Comparison of ENCODE assay signal across 11 cellular contexts in genomic region chr19:40417714-40417996, GRCh38. TPM values are rescaled to one million over a fixed set of nuclear protein-coding genes. Genes with fewer than 3 reads are reported as not detected.
DNase-seq lines count a peak whose midpoint lies in the region; ATAC-seq and TF ChIP-seq lines count a peak whose summit lies in the region.
"Had no signal": no experiment of that assay in that cellular context is flagged by ENCODE, and none has a peak within 500 bp of the region (broad histone marks: within the 10 kb centered on the region; RNA-seq: fewer than 3 reads in every experiment).

No MANE protein-coding gene starts in this region.

- no peaks in the 10 kb centered on the region for H3K9me3 Mint-ChIP-seq in MCF 10A (ENCODE audit: unreplicated experiment)
- H3K9me3 Mint-ChIP-seq in natural killer cell treated with Interleukin-12 subunit alpha and Interleukin-12 subunit beta and Interleukin-15 and Interleukin-18, amount 100 ng/mL, for 72 hours: no peaks in the 10 kb centered on the region

- H3K4me3 Mint-ChIP-seq in MCF 10A (ENCODE audit: unreplicated experiment): no peak overlapping the region
- H3K4me3 Mint-ChIP-seq in natural killer cell treated with Interleukin-12 subunit alpha and Interleukin-12 subunit beta and Interleukin-15 and Interleukin-18, amount 100 ng/mL, for 72 hours: peak overlapping the region; percentile 6
- H3K4me3 Mint-ChIP-seq: activated naive CD8-positive, alpha-beta T cell had no signal

- CTCF ChIA-PET in MCF 10A (lab: Yijun Ruan, JAX): interaction anchor here (0.9 to 1.7 kb wide), 2 partner anchors 8 to 15 kb away, joined by 7 read pairs; partner anchors contain the start of gene SERTAD1
- CTCF ChIA-PET in mammary epithelial cell (lab: Charles Lee; ENCODE audit: low non-redundant PET): no interaction called here

- H3K4me3 ChIP-seq in mammary epithelial cell (replicated peaks in 1 of 3; ENCODE audit: insufficient read depth in 1 of 3, low read depth in 2 of 3, low read length in 3 of 3) (no peak overlapping the region), duodenal mucosa (ENCODE audit: low read depth in 1 of 2, low read length in 2 of 2) (no peak overlapping the region), upper lobe of left lung (no peak overlapping the region)

- peaks cover 9% of the 10 kb centered on the region for H3K79me2 ChIP-seq in mammary epithelial cell (ENCODE audit: insufficient read depth, low read length)

- H3K4me1 Mint-ChIP-seq in MCF 10A (ENCODE audit: insufficient read depth, unreplicated experiment): peaks cover 12% of the 10 kb centered on the region
- H3K4me1 Mint-ChIP-seq in natural killer cell treated with Interleukin-12 subunit alpha and Interleukin-12 subunit beta and Interleukin-15 and Interleukin-18, amount 100 ng/mL, for 72 hours (ENCODE audit: low read depth in 2 of 2): peaks cover 42 to 51% of the 10 kb centered on the region in 2 donors

- H3K27ac ChIP-seq in mammary epithelial cell (ENCODE audit: insufficient read depth, low read depth, low read length): no peak overlapping the region
- peak overlapping the region; percentile 65 for H3K27ac ChIP-seq in duodenal mucosa (ENCODE audit: low read depth, low read length)
- peak overlapping the region; percentile 68 to 100 (median 90) for H3K27ac ChIP-seq in upper lobe of left lung
- H3K27ac ChIP-seq: epithelial cell of prostate had no signal

- H3K9me3 ChIP-seq in mammary epithelial cell (replicated peaks; ENCODE audit: insufficient read depth, low read length) (no peaks in the 10 kb centered on the region), duodenal mucosa (ENCODE audit: control insufficient read depth in 1 of 2, low read length in 2 of 2) (no peaks in the 10 kb centered on the region), upper lobe of left lung (no peaks in the 10 kb centered on the region)

- in situ Hi-C loops in mammary epithelial cell (cut with MboI; ENCODE audit: low sequenced_read_pairs in 2 of 2): no loop called here

- no peaks in the 10 kb centered on the region for H4K20me1 ChIP-seq in mammary epithelial cell (ENCODE audit: insufficient read depth, low read length)

- WGBS in mammary epithelial cell (ENCODE audit: low coverage, missing lambda C conversion rate): 100% methylated on average over 4 of the region's 4 CpGs
- 56 to 61% methylated on average over 4 of the region's 4 CpGs for WGBS in upper lobe of left lung, 2 donors

- no peaks in the 10 kb centered on the region for H3K36me3 ChIP-seq in mammary epithelial cell (ENCODE audit: insufficient read depth, low read length)
- peaks cover 3 to 5% of the 10 kb centered on the region in 2 donors for H3K36me3 ChIP-seq in duodenal mucosa (ENCODE audit: control insufficient read depth in 1 of 2, insufficient read depth in 2 of 2, low read length in 2 of 2)
- peaks cover 3 to 12% (median 5%) of the 10 kb centered on the region in 4 donors for H3K36me3 ChIP-seq in upper lobe of left lung

- H3K4me1 ChIP-seq in mammary epithelial cell (ENCODE audit: insufficient read depth, low read length) (peaks cover 32% of the 10 kb centered on the region), duodenal mucosa (ENCODE audit: control insufficient read depth in 1 of 2, insufficient read depth in 2 of 2, low read length in 2 of 2) (peaks cover 22 to 26% of the 10 kb centered on the region in 2 donors), upper lobe of left lung (peaks cover 53 to 75% (median 70%) of the 10 kb centered on the region in 4 donors)

- DNase-seq in MCF 10A (ENCODE audit: unreplicated experiment) (no peak), mammary epithelial cell (no peak), upper lobe of left lung (no peak), NCI-H524 treated with DMSO at 0.1 percent for 48 hours (lab: John Stamatoyannopoulos, UW) (no peak)
- DNase-seq in natural killer cell treated with Interleukin-12 subunit alpha and Interleukin-12 subunit beta and Interleukin-15 and Interleukin-18, amount 100 ng/mL, for 72 hours (ENCODE audit: low spot score): no peak
- DNase-seq: Karpas-422 had no signal

- no peak overlapping the region for H2AFZ ChIP-seq in mammary epithelial cell (ENCODE audit: low read depth, low read length)

- no peak overlapping the region for H3K4me2 ChIP-seq in mammary epithelial cell (ENCODE audit: insufficient read depth, low read depth, low read length)

- intact Hi-C loops in MCF 10A (cut with micrococcal nuclease) (no loop called here), mammary epithelial cell (cut with micrococcal nuclease) (no loop called here)

- peak overlapping the region; percentile 49 for H3K27ac Mint-ChIP-seq in MCF 10A (ENCODE audit: low read depth, unreplicated experiment)
- H3K27ac Mint-ChIP-seq in natural killer cell treated with Interleukin-12 subunit alpha and Interleukin-12 subunit beta and Interleukin-15 and Interleukin-18, amount 100 ng/mL, for 72 hours: peak overlapping the region; percentile 47 to 64
- H3K27ac Mint-ChIP-seq: activated naive CD8-positive, alpha-beta T cell had no signal

- POLR2A ChIA-PET in MCF 10A (lab: Yijun Ruan, JAX): interaction anchor here (0.7 to 1.3 kb wide), 2 partner anchors 9 to 63 kb away, joined by 3 to 5 read pairs; no protein-coding TSS in a partner anchor

- H3K36me3 Mint-ChIP-seq in MCF 10A (ENCODE audit: insufficient read depth, unreplicated experiment): peaks cover 14% of the 10 kb centered on the region
- no peaks in the 10 kb centered on the region for H3K36me3 Mint-ChIP-seq in natural killer cell treated with Interleukin-12 subunit alpha and Interleukin-12 subunit beta and Interleukin-15 and Interleukin-18, amount 100 ng/mL, for 72 hours
- H3K36me3 Mint-ChIP-seq: activated naive CD8-positive, alpha-beta T cell had no signal

- no TSS peak for BruUV-seq in MCF 10A (replicated peaks; lab: Mats Ljungman, UMichigan)
- no TSS peak for BruUV-seq in mammary epithelial cell (replicated peaks; lab: Mats Ljungman, UMichigan)

- H3K9ac ChIP-seq in mammary epithelial cell (ENCODE audit: insufficient read depth, low read length): no peak overlapping the region
- no peak overlapping the region for H3K9ac ChIP-seq in duodenal mucosa (ENCODE audit: low read depth in 1 of 2, low read length in 2 of 2)

- ATAC-seq in natural killer cell treated with Interleukin-12 subunit alpha and Interleukin-12 subunit beta and Interleukin-15 and Interleukin-18, amount 100 ng/mL, for 72 hours: no peak
- ATAC-seq in upper lobe of left lung (ENCODE audit: low FRiP score in 2 of 2): no peak
- no peak for ATAC-seq in HG02970 (IDR thresholded peaks at IDR 0.05; ENCODE audit: low FRiP score, unreplicated experiment)
- ATAC-seq in HG03025 (IDR thresholded peaks at IDR 0.05; ENCODE audit: low FRiP score, unreplicated experiment): no peak

- TF ChIP-seq CTCF in MCF 10A (IDR thresholded peaks at IDR 0.05; ENCODE audit: unreplicated experiment) (no peak), mammary epithelial cell (conservative IDR thresholded peaks at IDR 0.05 in 1 of 2, IDR thresholded peaks at IDR 0.05 in 1 of 2; ENCODE audit: extremely low read depth in 1 of 2, insufficient read depth in 1 of 2, low read depth in 1 of 2, low read length in 2 of 2) (no peak), upper lobe of left lung (IDR thresholded peaks at IDR 0.05) (no peak)

- TF ChIP-seq EP300 in upper lobe of left lung (IDR thresholded peaks at IDR 0.05): no peak

- no peaks in the 10 kb centered on the region for H3K27me3 ChIP-seq in mammary epithelial cell (ENCODE audit: insufficient read depth, low read length)
- H3K27me3 ChIP-seq in duodenal mucosa (ENCODE audit: control insufficient read depth in 1 of 2, insufficient read depth in 2 of 2, low read length in 2 of 2): no peaks in the 10 kb centered on the region
- H3K27me3 ChIP-seq in upper lobe of left lung: no peaks in the 10 kb centered on the region

- no peak for TF ChIP-seq POLR2A in upper lobe of left lung (IDR thresholded peaks at IDR 0.05)

- dilution Hi-C loops in mammary epithelial cell (cut with HindIII; ENCODE audit: low sequenced_read_pairs): loop anchor here (5.0 kb wide), 1 partner anchor 50 kb away; the partner anchor contains the start of genes BLVRB and SPTBN4

- H3K27me3 Mint-ChIP-seq in MCF 10A (ENCODE audit: insufficient read depth, unreplicated experiment): no peaks in the 10 kb centered on the region
- H3K27me3 Mint-ChIP-seq in natural killer cell treated with Interleukin-12 subunit alpha and Interleukin-12 subunit beta and Interleukin-15 and Interleukin-18, amount 100 ng/mL, for 72 hours: peaks cover 0 to 3% of the 10 kb centered on the region in 2 donors
- H3K27me3 Mint-ChIP-seq: activated naive CD8-positive, alpha-beta T cell had no signal

RNA-seq across cellular contexts. Expression of gene PRX, which starts 4.5 kb away (rescaled TPM):
- total RNA-seq in MCF 10A (2022) (2.1 and 2.4 TPM in 2 replicates), mammary epithelial cell (1 to 10 TPM; 1.7 to 2.3 TPM), upper lobe of left lung (100 to 1,000 TPM in 1 of 6 donors, 10 to 100 TPM in 5; 30.1 to 146 (median 51.5) TPM)
- polyA plus RNA-seq in mammary epithelial cell: 0.42 TPM
- 0.10 TPM for polyA minus RNA-seq in mammary epithelial cell
- total RNA-seq in natural killer cell treated with Interleukin-12 subunit alpha and Interleukin-12 subunit beta and Interleukin-15 and Interleukin-18, amount 100 ng/mL, for 72 hours: under 1 TPM; 0.48 to 0.78 TPM

RNA-seq across cellular contexts. Expression of gene SERTAD1, which starts 8.1 kb away (rescaled TPM):
- total RNA-seq in MCF 10A (2022): 16.2 and 17.9 TPM in 2 replicates
- 10 to 100 TPM; 20.6 to 25.8 TPM for total RNA-seq in mammary epithelial cell
- 29.4 TPM for polyA plus RNA-seq in mammary epithelial cell
- polyA minus RNA-seq in mammary epithelial cell: 16.0 TPM
- total RNA-seq in natural killer cell treated with Interleukin-12 subunit alpha and Interleukin-12 subunit beta and Interleukin-15 and Interleukin-18, amount 100 ng/mL, for 72 hours: 10 to 100 TPM; 11.2 to 21.5 TPM
- 10 to 100 TPM in 4 of 6 donors, 1 to 10 TPM in 2; 2.1 to 37.5 (median 18.4) TPM for total RNA-seq in upper lobe of left lung

RNA-seq across cellular contexts. Expression of gene SERTAD3, which starts 26.5 kb away (rescaled TPM):
- total RNA-seq in MCF 10A (2022) (23.3 and 29.4 TPM in 2 replicates), mammary epithelial cell (10 to 100 TPM; 34.3 to 35.8 TPM), upper lobe of left lung (10 to 100 TPM in 5 of 6 donors, 1 to 10 TPM in 1; 8.9 to 44.5 (median 21.9) TPM)
- 19.3 TPM for polyA plus RNA-seq in mammary epithelial cell
- polyA minus RNA-seq in mammary epithelial cell: 32.7 TPM
- 10 to 100 TPM; 12.8 to 13.2 TPM for total RNA-seq in natural killer cell treated with Interleukin-12 subunit alpha and Interleukin-12 subunit beta and Interleukin-15 and Interleukin-18, amount 100 ng/mL, for 72 hours

RNA-seq across cellular contexts. Expression of gene HIPK4, which starts 27.7 kb away (rescaled TPM):
- total RNA-seq in MCF 10A (2022) (not detected in 2 replicates), mammary epithelial cell (under 1 TPM; 0.12 to 0.33 TPM), upper lobe of left lung (1 to 10 TPM in 1 of 6 donors, under 1 TPM in 4, not detected in 1; 0.17 to 1.0 (median 0.46) TPM)
- 0.07 TPM for polyA plus RNA-seq in mammary epithelial cell
- polyA minus RNA-seq in mammary epithelial cell: not detected
- total RNA-seq in natural killer cell treated with Interleukin-12 subunit alpha and Interleukin-12 subunit beta and Interleukin-15 and Interleukin-18, amount 100 ng/mL, for 72 hours: not detected

RNA-seq across cellular contexts. Expression of gene BLVRB, which starts 47.9 kb away (rescaled TPM):
- total RNA-seq in MCF 10A (2022): 44.0 and 68.7 TPM in 2 replicates
- total RNA-seq in mammary epithelial cell: 10 to 100 TPM; 57.6 to 92.5 TPM
- 88.3 TPM for polyA plus RNA-seq in mammary epithelial cell
- polyA minus RNA-seq in mammary epithelial cell: 52.5 TPM
- total RNA-seq in natural killer cell treated with Interleukin-12 subunit alpha and Interleukin-12 subunit beta and Interleukin-15 and Interleukin-18, amount 100 ng/mL, for 72 hours: 1 to 10 TPM; 4.6 to 5.3 TPM
- total RNA-seq in upper lobe of left lung: 100 to 1,000 TPM in 5 of 6 donors, 10 to 100 TPM in 1; 77.5 to 379 (median 223) TPM
